11 cellular contexts compared by ENCODE assay signal in genomic region chr20:35120012-35120701, GRCh38. TPM values are rescaled to one million over a fixed set of nuclear protein-coding genes. Genes with fewer than 3 reads are reported as not detected.
DNase-seq lines count a peak whose midpoint lies in the region; ATAC-seq, FAIRE-seq and TF ChIP-seq lines count a peak whose summit lies in the region.
"Had no signal": no experiment of that assay in that cellular context is flagged by ENCODE, and none has a peak within 500 bp of the region (broad histone marks: within the 10 kb centered on the region; RNA-seq: fewer than 3 reads in every experiment).

No MANE protein-coding gene starts in this region.

- no peaks in the 10 kb centered on the region for H3K27me3 Mint-ChIP-seq in activated CD4-positive, alpha-beta memory T cell treated with anti-CD3 and anti-CD28 coated beads for 36 hours

- H3K9me3 ChIP-seq in liver (ENCODE audit: control insufficient read depth in 4 of 4, low read length in 3 of 4) (no peaks in the 10 kb centered on the region), HepG2 (ENCODE audit: low read length) (no peaks in the 10 kb centered on the region), vagina (no peaks in the 10 kb centered on the region)

- H3K36me3 ChIP-seq in liver (ENCODE audit: control insufficient read depth in 4 of 4, insufficient read depth in 3 of 4, low read depth in 1 of 4, low read length in 3 of 4) (peaks cover 16 to 78% (median 54%) of the 10 kb centered on the region in 4 donors), HepG2 (replicated peaks in 1 of 2; ENCODE audit: control insufficient read depth in 1 of 2, insufficient read depth in 2 of 2, low read length in 2 of 2) (peaks cover 16 to 45% of the 10 kb centered on the region in 2 experiments), vagina (peaks cover 0 to 72% of the 10 kb centered on the region in 2 donors)

- no peak for TF ChIP-seq EP300 in HepG2 (IDR thresholded peaks at IDR 0.05; ENCODE audit: low read depth in 2 of 2, low read length in 2 of 2)
- TF ChIP-seq EP300 in HepG2 (CRISPR knock-in tag; IDR thresholded peaks at IDR 0.05; ENCODE audit: borderline replicate concordance) = no peak

- no peak overlapping the region for H3K9ac ChIP-seq in liver (ENCODE audit: low read depth in 1 of 2, low read length in 2 of 2)
- no peak overlapping the region for H3K9ac ChIP-seq in HepG2 (ENCODE audit: insufficient read depth, low read depth, low read length)
- H3K9ac ChIP-seq: KMS-11 had no signal

- no peak for TF ChIP-seq CTCF in liver (IDR thresholded peaks at IDR 0.05; ENCODE audit: low read depth, low read length, missing input control)
- no peak for TF ChIP-seq CTCF in HepG2 (CRISPR knock-in tag; IDR thresholded peaks at IDR 0.05)
- TF ChIP-seq CTCF in vagina (IDR thresholded peaks at IDR 0.05) = no peak

- H3K4me1 Mint-ChIP-seq in activated CD4-positive, alpha-beta memory T cell treated with anti-CD3 and anti-CD28 coated beads for 36 hours (ENCODE audit: low read depth) = peaks cover 7% of the 10 kb centered on the region

- in situ Hi-C loops in HepG2 (cut with HindIII; ENCODE audit: extremely low pct_ligation_motif_present, low pct_unique_long_range_greater_than_20kb) = no loop called here

- peak overlapping the region; percentile 24 for H3K27ac Mint-ChIP-seq in activated CD4-positive, alpha-beta memory T cell treated with anti-CD3 and anti-CD28 coated beads for 36 hours

- 85% methylated on average over 8 of the region's 8 CpGs for WGBS in liver
- 97% methylated on average over 8 of the region's 8 CpGs for WGBS in HepG2 (ENCODE audit: low lambda C conversion rate)

- CTCF ChIA-PET in HepG2 (lab: Yijun Ruan, JAX; ENCODE audit: low intra/inter-chr PET ratio, low total read pairs) = no interaction called here
- CTCF ChIA-PET in activated CD4-positive, alpha-beta memory T cell treated with anti-CD3 and anti-CD28 coated beads for 36 hours (lab: Charles Lee) = no interaction called here

- H3K4me3 ChIP-seq in liver (ENCODE audit: low read depth in 1 of 3, low read length in 3 of 3) (no peak overlapping the region), HepG2 (replicated peaks in 1 of 3; ENCODE audit: insufficient read depth in 1 of 3, low read depth in 2 of 3, low read length in 3 of 3) (no peak overlapping the region), vagina (no peak overlapping the region)

- BruUV-seq in HepG2 (replicated peaks; lab: Mats Ljungman, UMichigan) = no TSS peak

- no peaks in the 10 kb centered on the region for H3K79me2 ChIP-seq in HepG2 (ENCODE audit: insufficient read depth, low read length)

- H3K27ac ChIP-seq in liver (ENCODE audit: low read depth in 1 of 2, low read length in 2 of 2) = peak overlapping the region in 1 of 2 donors; percentile 16
- H3K27ac ChIP-seq in HepG2 (ENCODE audit: extremely low read length, insufficient read depth, low read length) = no peak overlapping the region
- no peak overlapping the region for H3K27ac ChIP-seq in vagina
- H3K27ac ChIP-seq: KMS-11 had no signal

- FAIRE-seq in HepG2 (lab: Jason Lieb, UNC) (no peak), H54 (lab: Jason Lieb, UNC) (no peak)

- no peak overlapping the region for H2AFZ ChIP-seq in HepG2 (ENCODE audit: low read length)

- ATAC-seq in HepG2 = no peak
- peak; percentile 57 for ATAC-seq in left ventricle myocardium superior
- no peak for ATAC-seq in GM18517 (IDR thresholded peaks at IDR 0.05; ENCODE audit: unreplicated experiment)

- no peak for TF ChIP-seq POLR2A in HepG2 (IDR thresholded peaks at IDR 0.05; ENCODE audit: insufficient read depth in 1 of 2, low read depth in 2 of 2, low read length in 2 of 2)
- no peak for TF ChIP-seq POLR2A in vagina (IDR thresholded peaks at IDR 0.05)
- TF ChIP-seq POLR2A in H54 (IDR thresholded peaks at IDR 0.05; ENCODE audit: low read depth, low read length) = no peak

- DNase-seq in HepG2 (ENCODE audit: low spot score) (no peak), left ventricle myocardium superior (peak; percentile 31), RPMI8226 (no peak), vagina (ENCODE audit: extremely low spot score in 2 of 2) (no peak), H54 (ENCODE audit: insufficient read length, low spot score) (no peak)
- peak; percentile 48 for DNase-seq in activated CD4-positive, alpha-beta memory T cell treated with anti-CD3 and anti-CD28 coated beads for 36 hours
- DNase-seq: activated effector memory CD4-positive, alpha-beta T cell treated with anti-CD3 and anti-CD28 coated beads, Interleukin-2, amount 50 U/mL, for 16 hours; glutamatergic neuron had no signal

- intact Hi-C loops in HepG2 (cut with micrococcal nuclease; ENCODE audit: unreplicated experiment) = no loop called here
- intact Hi-C loops in activated CD4-positive, alpha-beta memory T cell treated with anti-CD3 and anti-CD28 coated beads for 36 hours (cut with micrococcal nuclease) = no loop called here
- intact Hi-C loops in left ventricle myocardium superior (cut with micrococcal nuclease) = no loop called here
- intact Hi-C loops in vagina (cut with DNase I) = no loop called here

- TF ChIP-seq RAD21 in liver (IDR thresholded peaks at IDR 0.05) (no peak), HepG2 (CRISPR knock-in tag; IDR thresholded peaks at IDR 0.05) (no peak)

- H3K27me3 ChIP-seq in liver (ENCODE audit: control insufficient read depth in 4 of 4, insufficient read depth in 4 of 4, low read length in 3 of 4) (no peaks in the 10 kb centered on the region), HepG2 (ENCODE audit: control insufficient read depth in 1 of 2, insufficient read depth in 2 of 2, low read length in 2 of 2) (no peaks in the 10 kb centered on the region), vagina (no peaks in the 10 kb centered on the region)

- H3K4me3 Mint-ChIP-seq in activated CD4-positive, alpha-beta memory T cell treated with anti-CD3 and anti-CD28 coated beads for 36 hours = no peak overlapping the region

- peaks cover 0 to 6% (median 2%) of the 10 kb centered on the region in 4 donors for H3K4me1 ChIP-seq in liver (ENCODE audit: control insufficient read depth in 4 of 4, insufficient read depth in 4 of 4, low read length in 3 of 4)
- H3K4me1 ChIP-seq in HepG2 (ENCODE audit: insufficient read depth, low read length) = no peaks in the 10 kb centered on the region
- H3K4me1 ChIP-seq in vagina = no peaks in the 10 kb centered on the region

- H4K20me1 ChIP-seq in HepG2 (ENCODE audit: insufficient read depth, low read length) = no peaks in the 10 kb centered on the region

- H3K9me3 Mint-ChIP-seq in activated CD4-positive, alpha-beta memory T cell treated with anti-CD3 and anti-CD28 coated beads for 36 hours = no peaks in the 10 kb centered on the region

- no peak overlapping the region for H3K4me2 ChIP-seq in HepG2 (ENCODE audit: low read depth, low read length)
- H3K4me2 ChIP-seq: KMS-11 had no signal

- POLR2A ChIA-PET in HepG2 (lab: Yijun Ruan, JAX) = no interaction called here
- POLR2A ChIA-PET in activated CD4-positive, alpha-beta memory T cell treated with anti-CD3 and anti-CD28 coated beads for 36 hours (lab: Charles Lee) = no interaction called here

- H3K36me3 Mint-ChIP-seq in activated CD4-positive, alpha-beta memory T cell treated with anti-CD3 and anti-CD28 coated beads for 36 hours = peaks cover 44% of the 10 kb centered on the region

RNA-seq across cellular contexts. Expression of gene EDEM2, which starts 27.0 kb away (rescaled TPM):
- total RNA-seq in liver (10 to 100 TPM; 15.5 to 32.5 TPM), HepG2 (2016; rRNA removed; fragmentation: Illumina TruSeq; extraction: Trizol) (26.1 and 46.9 TPM in 2 replicates), left ventricle myocardium superior (9.7 TPM), vagina (12.8 TPM)
- polyA plus RNA-seq in liver (10 to 100 TPM; 22.2 to 22.3 TPM), HepG2 (2011; rRNA removed) (33.1 and 35.6 TPM in 2 replicates)
- 13.9 and 15.6 TPM in 2 replicates for total RNA-seq in HepG2 (2016; cell fraction: cytosol; rRNA removed; fragmentation: Illumina TruSeq; extraction: Trizol; ENCODE audit: low read depth)
- 25.6 and 48.5 TPM in 2 replicates for total RNA-seq in HepG2 (2016; cell fraction: insoluble cytoplasmic fraction; rRNA removed; fragmentation: Illumina TruSeq; extraction: Trizol)
- 27.6 and 30.5 TPM in 2 replicates for total RNA-seq in HepG2 (2016; cell fraction: membrane; rRNA removed; fragmentation: Illumina TruSeq; extraction: Trizol)
- 36.5 and 40.3 TPM in 2 replicates for total RNA-seq in HepG2 (2016; cell fraction: nucleus; rRNA removed; fragmentation: Illumina TruSeq; extraction: Trizol)
- polyA plus RNA-seq in HepG2 (2011; cell fraction: cytosol; rRNA removed) = 29.4 and 30.1 TPM in 2 replicates
- polyA plus RNA-seq in HepG2 (2011; cell fraction: nucleus; rRNA removed) = 20.5 and 25.0 TPM in 2 replicates
- polyA plus RNA-seq in HepG2 (2012) = 28.5 and 32.2 TPM in 2 replicates
- 14.6 and 16.0 TPM in 2 replicates for polyA plus RNA-seq in HepG2 (2016; cell fraction: cytosol; fragmentation: Illumina TruSeq; extraction: Trizol; ENCODE audit: low read depth)
- polyA plus RNA-seq in HepG2 (2016; cell fraction: insoluble cytoplasmic fraction; fragmentation: Illumina TruSeq; extraction: Trizol; ENCODE audit: low read depth) = 23.9 and 24.8 TPM in 2 replicates
- polyA plus RNA-seq in HepG2 (2016; cell fraction: membrane; fragmentation: Illumina TruSeq; extraction: Trizol; ENCODE audit: low read depth) = 21.0 and 21.5 TPM in 2 replicates
- 57.4 and 60.1 TPM in 2 replicates for polyA plus RNA-seq in HepG2 (2016; cell fraction: nucleus; fragmentation: Illumina TruSeq; extraction: Trizol; ENCODE audit: insufficient read depth, low read depth)
- polyA minus RNA-seq in HepG2 (2011; rRNA and poly(A)+ RNA removed; ENCODE audit: low replicate concordance) = 13.5 and 24.8 TPM in 2 replicates
- polyA minus RNA-seq in HepG2 (2011; cell fraction: cytosol; rRNA and poly(A)+ RNA removed) = 10.6 and 16.1 TPM in 2 replicates
- 5.9 and 9.2 TPM in 2 replicates for polyA minus RNA-seq in HepG2 (2011; cell fraction: nucleus; rRNA and poly(A)+ RNA removed)
- 10 to 100 TPM; 17.3 to 19.9 TPM for total RNA-seq in activated CD4-positive, alpha-beta memory T cell treated with anti-CD3 and anti-CD28 coated beads for 36 hours

RNA-seq across cellular contexts. Expression of gene TRPC4AP, which starts 27.6 kb away (rescaled TPM):
- total RNA-seq in liver (10 to 100 TPM; 34.8 to 57.2 TPM), HepG2 (2016; rRNA removed; fragmentation: Illumina TruSeq; extraction: Trizol) (136 and 161 TPM in 2 replicates), left ventricle myocardium superior (33.7 TPM), vagina (61.9 TPM)
- polyA plus RNA-seq in liver (10 to 100 TPM; 26.3 to 32.8 TPM), HepG2 (2011; rRNA removed) (137 and 161 TPM in 2 replicates)
- 14.0 and 17.1 TPM in 2 replicates for total RNA-seq in HepG2 (2016; cell fraction: cytosol; rRNA removed; fragmentation: Illumina TruSeq; extraction: Trizol; ENCODE audit: low read depth)
- total RNA-seq in HepG2 (2016; cell fraction: insoluble cytoplasmic fraction; rRNA removed; fragmentation: Illumina TruSeq; extraction: Trizol) = 135 and 149 TPM in 2 replicates
- total RNA-seq in HepG2 (2016; cell fraction: membrane; rRNA removed; fragmentation: Illumina TruSeq; extraction: Trizol) = 40.4 and 43.8 TPM in 2 replicates
- total RNA-seq in HepG2 (2016; cell fraction: nucleus; rRNA removed; fragmentation: Illumina TruSeq; extraction: Trizol) = 93.4 and 104 TPM in 2 replicates
- polyA plus RNA-seq in HepG2 (2011; cell fraction: cytosol; rRNA removed) = 124 and 126 TPM in 2 replicates
- 271 and 292 TPM in 2 replicates for polyA plus RNA-seq in HepG2 (2011; cell fraction: nucleus; rRNA removed)
- 99.8 and 102 TPM in 2 replicates for polyA plus RNA-seq in HepG2 (2012)
- 9.6 and 11.2 TPM in 2 replicates for polyA plus RNA-seq in HepG2 (2016; cell fraction: cytosol; fragmentation: Illumina TruSeq; extraction: Trizol; ENCODE audit: low read depth)
- 107 and 117 TPM in 2 replicates for polyA plus RNA-seq in HepG2 (2016; cell fraction: insoluble cytoplasmic fraction; fragmentation: Illumina TruSeq; extraction: Trizol; ENCODE audit: low read depth)
- polyA plus RNA-seq in HepG2 (2016; cell fraction: membrane; fragmentation: Illumina TruSeq; extraction: Trizol; ENCODE audit: low read depth) = 20.1 and 21.8 TPM in 2 replicates
- 123 and 137 TPM in 2 replicates for polyA plus RNA-seq in HepG2 (2016; cell fraction: nucleus; fragmentation: Illumina TruSeq; extraction: Trizol; ENCODE audit: insufficient read depth, low read depth)
- polyA minus RNA-seq in HepG2 (2011; rRNA and poly(A)+ RNA removed; ENCODE audit: low replicate concordance) = 113 and 272 TPM in 2 replicates
- 117 and 119 TPM in 2 replicates for polyA minus RNA-seq in HepG2 (2011; cell fraction: cytosol; rRNA and poly(A)+ RNA removed)
- 108 and 134 TPM in 2 replicates for polyA minus RNA-seq in HepG2 (2011; cell fraction: nucleus; rRNA and poly(A)+ RNA removed)
- total RNA-seq in activated CD4-positive, alpha-beta memory T cell treated with anti-CD3 and anti-CD28 coated beads for 36 hours = 10 to 100 TPM; 45.8 to 48.3 TPM

RNA-seq across cellular contexts. Expression of gene PROCR, which starts 51.7 kb away (rescaled TPM):
- total RNA-seq in liver (1 to 10 TPM; 3.7 to 6.7 TPM), HepG2 (2016; rRNA removed; fragmentation: Illumina TruSeq; extraction: Trizol) (0.63 and 1.4 TPM in 2 replicates), left ventricle myocardium superior (9.5 TPM), vagina (104 TPM)
- polyA plus RNA-seq in liver (1 to 10 TPM; 5.3 to 7.6 TPM), HepG2 (2011; rRNA removed) (1.7 and 1.9 TPM in 2 replicates)
- total RNA-seq in HepG2 (2016; cell fraction: cytosol; rRNA removed; fragmentation: Illumina TruSeq; extraction: Trizol; ENCODE audit: low read depth) = 0.61 and 0.62 TPM in 2 replicates
- 0.54 and 1.5 TPM in 2 replicates for total RNA-seq in HepG2 (2016; cell fraction: insoluble cytoplasmic fraction; rRNA removed; fragmentation: Illumina TruSeq; extraction: Trizol)
- 0.49 and 0.65 TPM in 2 replicates for total RNA-seq in HepG2 (2016; cell fraction: membrane; rRNA removed; fragmentation: Illumina TruSeq; extraction: Trizol)
- 0.87 and 1.2 TPM in 2 replicates for total RNA-seq in HepG2 (2016; cell fraction: nucleus; rRNA removed; fragmentation: Illumina TruSeq; extraction: Trizol)
- 1.6 and 2.1 TPM in 2 replicates for polyA plus RNA-seq in HepG2 (2011; cell fraction: cytosol; rRNA removed)
- 1.3 and 1.5 TPM in 2 replicates for polyA plus RNA-seq in HepG2 (2011; cell fraction: nucleus; rRNA removed)
- polyA plus RNA-seq in HepG2 (2012) = 1.7 and 2.1 TPM in 2 replicates
- 0.54 and 0.74 TPM in 2 replicates for polyA plus RNA-seq in HepG2 (2016; cell fraction: cytosol; fragmentation: Illumina TruSeq; extraction: Trizol; ENCODE audit: low read depth)
- polyA plus RNA-seq in HepG2 (2016; cell fraction: insoluble cytoplasmic fraction; fragmentation: Illumina TruSeq; extraction: Trizol; ENCODE audit: low read depth) = 0.36 and 0.46 TPM in 2 replicates
- 0.41 and 0.64 TPM in 2 replicates for polyA plus RNA-seq in HepG2 (2016; cell fraction: membrane; fragmentation: Illumina TruSeq; extraction: Trizol; ENCODE audit: low read depth)
- polyA plus RNA-seq in HepG2 (2016; cell fraction: nucleus; fragmentation: Illumina TruSeq; extraction: Trizol; ENCODE audit: insufficient read depth, low read depth) = 1.9 and 2.4 TPM in 2 replicates
- polyA minus RNA-seq in HepG2 (2011; rRNA and poly(A)+ RNA removed; ENCODE audit: low replicate concordance) = 1.9 and 27.7 TPM in 2 replicates
- polyA minus RNA-seq in HepG2 (2011; cell fraction: cytosol; rRNA and poly(A)+ RNA removed) = 0.88 and 1.2 TPM in 2 replicates
- 0.50 TPM in 1 of 2 replicates, not detected in the other for polyA minus RNA-seq in HepG2 (2011; cell fraction: nucleus; rRNA and poly(A)+ RNA removed)
- 1 to 10 TPM; 1.0 to 1.1 TPM for total RNA-seq in activated CD4-positive, alpha-beta memory T cell treated with anti-CD3 and anti-CD28 coated beads for 36 hours

Comparison
In these comparisons a context has a peak if more than half of its experiments do, and no peak if none do; other contexts are left out.
1. DNase-seq: peak in activated CD4-positive, alpha-beta memory T cell treated with anti-CD3 and anti-CD28 coated beads for 36 hours (single experiment) and left ventricle myocardium superior (single experiment); none in HepG2 (single experiment), RPMI8226 (single experiment), vagina (0 of 2) and H54 (single experiment).